Comparison of ENCODE assay signal across 1 cellular context in the genomic region with DNA sequence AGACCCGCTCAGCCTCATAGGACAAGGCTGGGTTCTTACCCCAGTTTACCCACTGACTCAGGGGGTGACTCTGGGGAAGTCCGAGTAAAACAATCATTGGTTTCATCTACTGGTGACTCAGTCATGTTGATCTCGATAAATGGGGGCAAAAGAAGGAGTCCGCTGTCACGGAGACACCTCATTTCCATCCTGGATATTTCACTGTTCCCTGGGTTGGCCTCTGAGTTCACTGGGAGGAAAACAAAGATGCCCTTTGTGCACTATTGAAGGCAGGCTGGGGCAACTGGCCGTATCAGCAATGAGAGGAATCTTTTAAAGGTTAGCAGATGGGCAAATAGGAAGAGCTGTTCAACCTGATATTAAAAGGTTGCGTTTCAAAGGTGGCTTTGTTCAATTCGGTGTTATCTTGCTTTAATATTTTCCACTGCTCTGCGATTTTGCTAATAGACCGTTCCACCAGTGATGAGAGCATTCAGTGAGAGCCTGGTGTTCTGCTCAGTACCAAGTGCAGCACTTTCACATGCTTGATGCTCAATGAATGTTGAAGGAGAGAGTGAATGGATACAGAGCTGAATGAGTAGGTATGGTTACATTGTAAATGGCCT.
TF ChIP-seq lines count a peak whose summit lies in the region.

No MANE protein-coding gene starts in this region.

TF ChIP-seq in HepG2, 621 proteins besides CTCF, POLR2A, EP300 and RAD21 (continued from another document and continues in another):
- TF ChIP-seq, protein P1, sequence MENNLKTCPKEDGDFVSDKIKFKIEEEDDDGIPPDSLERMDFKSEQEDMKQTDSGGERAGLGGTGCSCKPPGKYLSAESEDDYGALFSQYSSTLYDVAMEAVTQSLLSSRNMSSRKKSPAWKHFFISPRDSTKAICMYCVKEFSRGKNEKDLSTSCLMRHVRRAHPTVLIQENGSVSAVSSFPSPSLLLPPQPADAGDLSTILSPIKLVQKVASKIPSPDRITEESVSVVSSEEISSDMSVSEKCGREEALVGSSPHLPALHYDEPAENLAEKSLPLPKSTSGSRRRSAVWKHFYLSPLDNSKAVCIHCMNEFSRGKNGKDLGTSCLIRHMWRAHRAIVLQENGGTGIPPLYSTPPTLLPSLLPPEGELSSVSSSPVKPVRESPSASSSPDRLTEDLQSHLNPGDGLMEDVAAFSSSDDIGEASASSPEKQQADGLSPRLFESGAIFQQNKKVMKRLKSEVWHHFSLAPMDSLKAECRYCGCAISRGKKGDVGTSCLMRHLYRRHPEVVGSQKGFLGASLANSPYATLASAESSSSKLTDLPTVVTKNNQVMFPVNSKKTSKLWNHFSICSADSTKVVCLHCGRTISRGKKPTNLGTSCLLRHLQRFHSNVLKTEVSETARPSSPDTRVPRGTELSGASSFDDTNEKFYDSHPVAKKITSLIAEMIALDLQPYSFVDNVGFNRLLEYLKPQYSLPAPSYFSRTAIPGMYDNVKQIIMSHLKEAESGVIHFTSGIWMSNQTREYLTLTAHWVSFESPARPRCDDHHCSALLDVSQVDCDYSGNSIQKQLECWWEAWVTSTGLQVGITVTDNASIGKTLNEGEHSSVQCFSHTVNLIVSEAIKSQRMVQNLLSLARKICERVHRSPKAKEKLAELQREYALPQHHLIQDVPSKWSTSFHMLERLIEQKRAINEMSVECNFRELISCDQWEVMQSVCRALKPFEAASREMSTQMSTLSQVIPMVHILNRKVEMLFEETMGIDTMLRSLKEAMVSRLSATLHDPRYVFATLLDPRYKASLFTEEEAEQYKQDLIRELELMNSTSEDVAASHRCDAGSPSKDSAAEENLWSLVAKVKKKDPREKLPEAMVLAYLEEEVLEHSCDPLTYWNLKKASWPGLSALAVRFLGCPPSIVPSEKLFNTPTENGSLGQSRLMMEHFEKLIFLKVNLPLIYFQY (CRISPR knock-in tag; IDR thresholded peaks at IDR 0.05; ENCODE audit: borderline replicate concordance) = 0 out of 2 replicates have a peak, but pooled peaks have one; percentile 11
- TF ChIP-seq ZNF614 (CRISPR knock-in tag; IDR thresholded peaks at IDR 0.05; ENCODE audit: borderline replicate concordance) (peak; percentile 72; the same call in 1 of the 2 replicates), ZNF644 (CRISPR knock-in tag; IDR thresholded peaks at IDR 0.05; ENCODE audit: low read depth) (peak; percentile 76), ZNF333 (CRISPR knock-in tag; IDR thresholded peaks at IDR 0.05; ENCODE audit: borderline replicate concordance) (no peak), ZNF616 (CRISPR knock-in tag; IDR thresholded peaks at IDR 0.05; ENCODE audit: low read depth) (no peak), SATB2 (CRISPR knock-in tag; IDR thresholded peaks at IDR 0.05) (peak; percentile 83; the same call in 1 of the 2 replicates), TOPORS (CRISPR knock-in tag; IDR thresholded peaks at IDR 0.05) (no peak), HES4 (CRISPR knock-in tag; IDR thresholded peaks at IDR 0.05; ENCODE audit: borderline replicate concordance) (no peak), SYNCRIP (IDR thresholded peaks at IDR 0.05; ENCODE audit: insufficient read depth, low read depth, low read length) (no peak), CHCHD3 (CRISPR knock-in tag; IDR thresholded peaks at IDR 0.05) (no peak), SKI (IDR thresholded peaks at IDR 0.05; ENCODE audit: partially characterized antibody) (peak; percentile 19), MAF1 (CRISPR knock-in tag; IDR thresholded peaks at IDR 0.05; ENCODE audit: borderline replicate concordance) (0 out of 2 replicates have a peak, but pooled peaks have one; percentile 62), ZNF235 (CRISPR knock-in tag; IDR thresholded peaks at IDR 0.05; ENCODE audit: borderline replicate concordance) (no peak), ZNF343 (CRISPR knock-in tag; IDR thresholded peaks at IDR 0.05) (no peak), ZNF570 (CRISPR knock-in tag; IDR thresholded peaks at IDR 0.05; ENCODE audit: borderline replicate concordance) (no peak), SOX13 (IDR thresholded peaks at IDR 0.05) (peak; percentile 29; the same call in 1 of the 2 replicates), SOX13 (CRISPR knock-in tag; conservative IDR thresholded peaks at IDR 0.05 in 1 of 2, IDR thresholded peaks at IDR 0.05 in 1 of 2) (peak in 1 of 2 experiments; percentile 86; a peak in 2 of 4 replicates)
- TF ChIP-seq, protein P2, sequence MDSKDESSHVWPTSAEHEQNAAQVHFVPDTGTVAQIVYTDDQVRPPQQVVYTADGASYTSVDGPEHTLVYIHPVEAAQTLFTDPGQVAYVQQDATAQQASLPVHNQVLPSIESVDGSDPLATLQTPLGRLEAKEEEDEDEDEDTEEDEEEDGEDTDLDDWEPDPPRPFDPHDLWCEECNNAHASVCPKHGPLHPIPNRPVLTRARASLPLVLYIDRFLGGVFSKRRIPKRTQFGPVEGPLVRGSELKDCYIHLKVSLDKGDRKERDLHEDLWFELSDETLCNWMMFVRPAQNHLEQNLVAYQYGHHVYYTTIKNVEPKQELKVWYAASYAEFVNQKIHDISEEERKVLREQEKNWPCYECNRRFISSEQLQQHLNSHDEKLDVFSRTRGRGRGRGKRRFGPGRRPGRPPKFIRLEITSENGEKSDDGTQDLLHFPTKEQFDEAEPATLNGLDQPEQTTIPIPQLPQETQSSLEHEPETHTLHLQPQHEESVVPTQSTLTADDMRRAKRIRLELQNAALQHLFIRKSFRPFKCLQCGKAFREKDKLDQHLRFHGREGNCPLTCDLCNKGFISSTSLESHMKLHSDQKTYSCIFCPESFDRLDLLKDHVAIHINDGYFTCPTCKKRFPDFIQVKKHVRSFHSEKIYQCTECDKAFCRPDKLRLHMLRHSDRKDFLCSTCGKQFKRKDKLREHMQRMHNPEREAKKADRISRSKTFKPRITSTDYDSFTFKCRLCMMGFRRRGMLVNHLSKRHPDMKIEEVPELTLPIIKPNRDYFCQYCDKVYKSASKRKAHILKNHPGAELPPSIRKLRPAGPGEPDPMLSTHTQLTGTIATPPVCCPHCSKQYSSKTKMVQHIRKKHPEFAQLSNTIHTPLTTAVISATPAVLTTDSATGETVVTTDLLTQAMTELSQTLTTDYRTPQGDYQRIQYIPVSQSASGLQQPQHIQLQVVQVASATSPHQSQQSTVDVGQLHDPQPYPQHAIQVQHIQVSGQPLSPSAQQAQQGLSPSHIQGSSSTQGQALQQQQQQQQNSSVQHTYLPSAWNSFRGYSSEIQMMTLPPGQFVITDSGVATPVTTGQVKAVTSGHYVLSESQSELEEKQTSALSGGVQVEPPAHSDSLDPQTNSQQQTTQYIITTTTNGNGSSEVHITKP (CRISPR knock-in tag; IDR thresholded peaks at IDR 0.05; ENCODE audit: low read depth) = peak; percentile 75; the same call in 1 of the 2 replicates
- TF ChIP-seq, protein P3, sequence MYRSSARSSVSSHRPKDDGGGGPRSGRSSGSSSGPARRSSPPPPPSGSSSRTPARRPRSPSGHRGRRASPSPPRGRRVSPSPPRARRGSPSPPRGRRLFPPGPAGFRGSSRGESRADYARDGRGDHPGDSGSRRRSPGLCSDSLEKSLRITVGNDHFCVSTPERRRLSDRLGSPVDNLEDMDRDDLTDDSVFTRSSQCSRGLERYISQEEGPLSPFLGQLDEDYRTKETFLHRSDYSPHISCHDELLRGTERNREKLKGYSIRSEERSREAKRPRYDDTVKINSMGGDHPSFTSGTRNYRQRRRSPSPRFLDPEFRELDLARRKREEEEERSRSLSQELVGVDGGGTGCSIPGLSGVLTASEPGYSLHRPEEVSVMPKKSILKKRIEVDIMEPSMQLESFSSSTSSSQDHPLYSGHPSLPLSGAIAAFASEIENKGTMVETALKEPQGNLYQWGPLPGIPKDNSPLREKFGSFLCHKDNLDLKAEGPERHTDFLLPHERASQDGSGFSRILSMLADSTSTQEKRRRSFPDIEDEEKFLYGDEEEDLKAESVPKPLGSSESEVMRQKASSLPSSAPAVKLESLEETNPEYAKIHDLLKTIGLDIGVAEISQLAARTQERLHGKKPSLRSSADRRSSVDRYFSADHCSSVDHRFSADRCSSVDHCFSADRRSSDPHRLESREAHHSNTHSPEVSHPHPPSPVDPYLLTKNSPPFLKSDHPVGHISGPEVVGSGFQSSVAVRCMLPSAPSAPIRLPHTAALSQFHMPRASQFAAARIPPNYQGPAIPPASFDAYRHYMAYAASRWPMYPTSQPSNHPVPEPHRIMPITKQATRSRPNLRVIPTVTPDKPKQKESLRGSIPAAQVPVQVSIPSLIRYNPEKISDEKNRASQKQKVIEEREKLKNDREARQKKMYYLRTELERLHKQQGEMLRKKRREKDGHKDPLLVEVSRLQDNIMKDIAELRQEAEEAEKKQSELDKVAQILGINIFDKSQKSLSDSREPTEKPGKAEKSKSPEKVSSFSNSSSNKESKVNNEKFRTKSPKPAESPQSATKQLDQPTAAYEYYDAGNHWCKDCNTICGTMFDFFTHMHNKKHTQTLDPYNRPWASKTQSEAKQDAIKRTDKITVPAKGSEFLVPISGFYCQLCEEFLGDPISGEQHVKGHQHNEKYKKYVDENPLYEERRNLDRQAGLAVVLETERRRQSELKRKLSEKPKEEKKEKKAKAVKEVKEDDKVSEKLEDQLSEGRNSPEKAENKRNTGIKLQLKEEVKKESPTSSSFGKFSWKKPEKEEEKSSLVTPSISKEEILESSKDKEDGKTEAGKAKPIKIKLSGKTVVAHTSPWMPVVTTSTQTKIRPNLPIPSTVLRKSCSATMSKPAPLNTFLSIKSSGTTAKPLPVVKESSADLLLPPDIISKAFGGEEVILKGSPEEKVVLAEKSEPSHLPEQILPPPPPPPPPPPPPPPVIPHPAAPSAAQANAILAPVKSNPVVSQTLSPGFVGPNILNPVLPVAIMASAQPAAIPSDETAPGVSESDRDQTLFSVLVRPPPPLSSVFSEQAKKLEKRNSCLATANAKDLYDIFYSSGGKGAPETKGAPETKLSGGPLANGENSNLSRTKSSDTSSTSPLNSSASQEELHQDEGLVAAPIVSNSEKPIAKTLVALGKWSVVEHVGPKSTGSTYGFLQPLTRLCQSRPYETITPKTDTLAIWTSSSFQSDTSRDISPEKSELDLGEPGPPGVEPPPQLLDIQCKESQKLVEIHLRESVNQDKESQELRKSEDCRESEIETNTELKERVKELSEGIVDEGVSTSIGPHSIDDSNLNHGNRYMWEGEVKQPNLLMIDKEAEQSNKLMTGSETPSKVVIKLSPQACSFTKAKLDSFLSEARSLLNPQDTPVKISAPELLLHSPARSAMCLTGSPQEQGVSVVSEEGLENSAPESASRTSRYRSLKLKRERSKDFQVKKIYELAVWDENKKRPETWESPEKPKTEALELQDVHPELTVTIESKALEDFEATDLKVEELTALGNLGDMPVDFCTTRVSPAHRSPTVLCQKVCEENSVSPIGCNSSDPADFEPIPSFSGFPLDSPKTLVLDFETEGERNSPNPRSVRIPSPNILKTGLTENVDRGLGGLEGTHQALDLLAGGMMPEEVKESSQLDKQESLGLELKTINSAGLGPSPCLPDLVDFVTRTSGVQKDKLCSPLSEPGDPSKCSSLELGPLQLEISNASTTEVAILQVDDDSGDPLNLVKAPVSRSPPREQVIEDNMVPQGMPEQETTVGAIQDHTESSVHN (CRISPR knock-in tag; IDR thresholded peaks at IDR 0.05) = no peak
- TF ChIP-seq, protein P4, sequence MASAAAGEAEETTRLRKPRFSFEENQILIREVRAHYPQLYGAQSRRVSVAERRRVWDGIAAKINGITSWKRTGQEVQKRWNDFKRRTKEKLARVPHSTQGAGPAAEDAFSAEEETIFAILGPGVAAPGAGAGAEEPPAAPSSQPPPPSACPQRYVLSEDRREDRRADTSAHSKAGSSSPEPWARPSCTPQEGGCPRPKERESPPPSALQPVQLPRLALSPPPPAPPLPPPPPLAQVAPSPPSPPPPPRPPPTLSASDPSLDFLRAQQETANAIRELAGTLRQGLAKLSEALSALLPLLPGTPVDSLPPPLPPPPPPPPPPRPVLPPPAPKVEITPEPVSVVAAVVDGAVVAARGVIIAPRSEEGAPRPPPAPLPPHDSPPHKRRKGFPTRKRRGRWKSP (CRISPR knock-in tag; IDR thresholded peaks at IDR 0.05) = peak; percentile 54; the same call in 1 of the 2 replicates
- TF ChIP-seq, protein P5, sequence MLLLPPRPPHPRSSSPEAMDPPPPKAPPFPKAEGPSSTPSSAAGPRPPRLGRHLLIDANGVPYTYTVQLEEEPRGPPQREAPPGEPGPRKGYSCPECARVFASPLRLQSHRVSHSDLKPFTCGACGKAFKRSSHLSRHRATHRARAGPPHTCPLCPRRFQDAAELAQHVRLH (CRISPR knock-in tag; IDR thresholded peaks at IDR 0.05; ENCODE audit: borderline replicate concordance, low read depth) = peak; percentile 70; the same call in 1 of the 2 replicates
- TF ChIP-seq, protein P6, sequence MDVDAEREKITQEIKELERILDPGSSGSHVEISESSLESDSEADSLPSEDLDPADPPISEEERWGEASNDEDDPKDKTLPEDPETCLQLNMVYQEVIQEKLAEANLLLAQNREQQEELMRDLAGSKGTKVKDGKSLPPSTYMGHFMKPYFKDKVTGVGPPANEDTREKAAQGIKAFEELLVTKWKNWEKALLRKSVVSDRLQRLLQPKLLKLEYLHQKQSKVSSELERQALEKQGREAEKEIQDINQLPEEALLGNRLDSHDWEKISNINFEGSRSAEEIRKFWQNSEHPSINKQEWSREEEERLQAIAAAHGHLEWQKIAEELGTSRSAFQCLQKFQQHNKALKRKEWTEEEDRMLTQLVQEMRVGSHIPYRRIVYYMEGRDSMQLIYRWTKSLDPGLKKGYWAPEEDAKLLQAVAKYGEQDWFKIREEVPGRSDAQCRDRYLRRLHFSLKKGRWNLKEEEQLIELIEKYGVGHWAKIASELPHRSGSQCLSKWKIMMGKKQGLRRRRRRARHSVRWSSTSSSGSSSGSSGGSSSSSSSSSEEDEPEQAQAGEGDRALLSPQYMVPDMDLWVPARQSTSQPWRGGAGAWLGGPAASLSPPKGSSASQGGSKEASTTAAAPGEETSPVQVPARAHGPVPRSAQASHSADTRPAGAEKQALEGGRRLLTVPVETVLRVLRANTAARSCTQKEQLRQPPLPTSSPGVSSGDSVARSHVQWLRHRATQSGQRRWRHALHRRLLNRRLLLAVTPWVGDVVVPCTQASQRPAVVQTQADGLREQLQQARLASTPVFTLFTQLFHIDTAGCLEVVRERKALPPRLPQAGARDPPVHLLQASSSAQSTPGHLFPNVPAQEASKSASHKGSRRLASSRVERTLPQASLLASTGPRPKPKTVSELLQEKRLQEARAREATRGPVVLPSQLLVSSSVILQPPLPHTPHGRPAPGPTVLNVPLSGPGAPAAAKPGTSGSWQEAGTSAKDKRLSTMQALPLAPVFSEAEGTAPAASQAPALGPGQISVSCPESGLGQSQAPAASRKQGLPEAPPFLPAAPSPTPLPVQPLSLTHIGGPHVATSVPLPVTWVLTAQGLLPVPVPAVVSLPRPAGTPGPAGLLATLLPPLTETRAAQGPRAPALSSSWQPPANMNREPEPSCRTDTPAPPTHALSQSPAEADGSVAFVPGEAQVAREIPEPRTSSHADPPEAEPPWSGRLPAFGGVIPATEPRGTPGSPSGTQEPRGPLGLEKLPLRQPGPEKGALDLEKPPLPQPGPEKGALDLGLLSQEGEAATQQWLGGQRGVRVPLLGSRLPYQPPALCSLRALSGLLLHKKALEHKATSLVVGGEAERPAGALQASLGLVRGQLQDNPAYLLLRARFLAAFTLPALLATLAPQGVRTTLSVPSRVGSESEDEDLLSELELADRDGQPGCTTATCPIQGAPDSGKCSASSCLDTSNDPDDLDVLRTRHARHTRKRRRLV (CRISPR knock-in tag; IDR thresholded peaks at IDR 0.05) = no peak
- TF ChIP-seq, protein P7, sequence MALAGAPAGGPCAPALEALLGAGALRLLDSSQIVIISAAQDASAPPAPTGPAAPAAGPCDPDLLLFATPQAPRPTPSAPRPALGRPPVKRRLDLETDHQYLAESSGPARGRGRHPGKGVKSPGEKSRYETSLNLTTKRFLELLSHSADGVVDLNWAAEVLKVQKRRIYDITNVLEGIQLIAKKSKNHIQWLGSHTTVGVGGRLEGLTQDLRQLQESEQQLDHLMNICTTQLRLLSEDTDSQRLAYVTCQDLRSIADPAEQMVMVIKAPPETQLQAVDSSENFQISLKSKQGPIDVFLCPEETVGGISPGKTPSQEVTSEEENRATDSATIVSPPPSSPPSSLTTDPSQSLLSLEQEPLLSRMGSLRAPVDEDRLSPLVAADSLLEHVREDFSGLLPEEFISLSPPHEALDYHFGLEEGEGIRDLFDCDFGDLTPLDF (CRISPR knock-in tag; IDR thresholded peaks at IDR 0.05) = no peak
